ENCODE assay signal across 8 cellular contexts in the genomic region with DNA sequence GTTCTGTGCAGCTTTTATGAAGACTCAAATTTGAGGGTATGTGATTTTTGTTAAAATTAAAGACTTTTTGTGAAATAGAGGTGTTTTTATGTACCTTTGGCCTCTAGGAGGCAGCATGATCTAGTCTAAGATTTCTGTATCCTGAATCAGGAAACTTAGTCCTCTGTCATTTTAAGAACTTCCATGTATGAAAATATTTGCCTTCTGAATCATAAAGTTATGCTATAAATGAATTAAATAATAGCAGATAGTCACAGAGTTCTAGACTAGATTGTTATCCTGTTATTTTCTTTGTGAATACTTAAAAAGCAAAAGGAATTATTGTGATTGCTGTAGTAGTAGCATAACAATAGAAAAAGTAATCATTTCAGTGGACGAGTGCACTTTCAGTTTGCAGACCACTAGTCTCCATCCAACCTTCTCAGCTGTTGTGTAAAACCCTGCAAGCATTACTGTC. TPM values are rescaled to one million over a fixed set of nuclear protein-coding genes. Genes with fewer than 3 reads are reported as not detected.
DNase-seq lines count a peak whose midpoint lies in the region; ATAC-seq and TF ChIP-seq lines count a peak whose summit lies in the region.

No MANE protein-coding gene starts in this region.

- no peaks in the 10 kb centered on the region for H3K9me3 ChIP-seq in IMR-90 (ENCODE audit: control insufficient read depth, insufficient read depth, low read length)
- H3K9me3 ChIP-seq in upper lobe of right lung = no peaks in the 10 kb centered on the region

- CTCF ChIA-PET in IMR-90 (lab: Yijun Ruan, JAX) = interaction anchor here (1.1 to 3.3 kb wide), 7 partner anchors 13 to 216 kb away, joined by 3 to 14 read pairs (median 3); no protein-coding TSS in a partner anchor

- peaks cover 4% of the 10 kb centered on the region; the same call in 1 of the 2 replicates for H3K4me1 ChIP-seq in IMR-90 (ENCODE audit: control insufficient read depth, insufficient read depth, low read length)
- peaks cover 31% of the 10 kb centered on the region for H3K4me1 ChIP-seq in upper lobe of right lung

- H4K5ac ChIP-seq in IMR-90 (ENCODE audit: low read depth, low read length) = no peak overlapping the region

- H3K4me2 ChIP-seq in IMR-90 (ENCODE audit: low read depth, low read length) = peak overlapping the region; percentile 100

- H2BK5ac ChIP-seq in IMR-90 (ENCODE audit: low read depth, low read length, poor library complexity, severe bottlenecking) = peak overlapping the region; percentile 50

- H4K20me1 ChIP-seq in IMR-90 (ENCODE audit: insufficient read depth, low read length) = no peaks in the 10 kb centered on the region

- POLR2A ChIA-PET in IMR-90 (lab: Charles Lee; ENCODE audit: unreplicated experiment) = no interaction called here

- H2AK5ac ChIP-seq in IMR-90 (ENCODE audit: low read depth, low read length) = no peak overlapping the region

- H3K27ac Mint-ChIP-seq in natural killer cell = no peak overlapping the region
- H3K27ac Mint-ChIP-seq in natural killer cell treated with Interleukin-12 subunit alpha and Interleukin-12 subunit beta and Interleukin-15 and Interleukin-18, amount 100 ng/mL, for 72 hours = no peak overlapping the region

- no peak overlapping the region for H3K23ac ChIP-seq in IMR-90 (ENCODE audit: low read depth, low read length)

- no peak overlapping the region for H3K4ac ChIP-seq in IMR-90 (ENCODE audit: low read depth, low read length)

- no peak overlapping the region for H3K18ac ChIP-seq in IMR-90 (ENCODE audit: low read depth, low read length)

- no peaks in the 10 kb centered on the region for H3K9me1 ChIP-seq in IMR-90 (ENCODE audit: insufficient read depth, low read length)

- H3K4me3 Mint-ChIP-seq in natural killer cell = peak overlapping the region; percentile 17
- no peak overlapping the region for H3K4me3 Mint-ChIP-seq in natural killer cell treated with Interleukin-12 subunit alpha and Interleukin-12 subunit beta and Interleukin-15 and Interleukin-18, amount 100 ng/mL, for 72 hours

- H3K4me1 Mint-ChIP-seq in natural killer cell = no peaks in the 10 kb centered on the region
- H3K4me1 Mint-ChIP-seq in natural killer cell treated with Interleukin-12 subunit alpha and Interleukin-12 subunit beta and Interleukin-15 and Interleukin-18, amount 100 ng/mL, for 72 hours (ENCODE audit: low read depth in 2 of 2) = no peaks in the 10 kb centered on the region

- H3K27ac ChIP-seq in IMR-90 (ENCODE audit: insufficient read depth, low read length) (no peak overlapping the region), upper lobe of right lung (peak overlapping the region; percentile 59)

- H2AFZ ChIP-seq in IMR-90 (replicated peaks; ENCODE audit: low read length, poor library complexity) = no peak overlapping the region

- DNase-seq in natural killer cell = no peak
- no peak for DNase-seq in natural killer cell treated with Interleukin-12 subunit alpha and Interleukin-12 subunit beta and Interleukin-15 and Interleukin-18, amount 100 ng/mL, for 72 hours (ENCODE audit: low spot score)
- DNase-seq in IMR-90 = peak; percentile 82
- DNase-seq in OCI-M1 (lab: John Stamatoyannopoulos, UW) = peak; percentile 81
- peak; percentile 75 for DNase-seq in dedifferentiated amniotic fluid mesenchymal stem cell (ENCODE audit: extremely low spot score)
- peak; percentile 87 to 91 for DNase-seq in lung microvascular endothelial cell (ENCODE audit: low read depth in 2 of 2)
- DNase-seq in upper lobe of right lung = no peak
- no peak for DNase-seq in HK-2 (ENCODE audit: unreplicated experiment)

- ATAC-seq in natural killer cell (peak in 2 of 3 donors; percentile 49 to 53), IMR-90 (ENCODE audit: low read depth) (peak; percentile 83), upper lobe of right lung (peak; percentile 77)
- no peak for ATAC-seq in natural killer cell treated with Interleukin-12 subunit alpha and Interleukin-12 subunit beta and Interleukin-15 and Interleukin-18, amount 100 ng/mL, for 72 hours

- in situ Hi-C loops in IMR-90 (cut with MboI; ENCODE audit: low sequenced_read_pairs) = loop anchor here (5.0 to 25.0 kb wide), 2 partner anchors 202 to 1557 kb away; partner anchors contain the start of gene ALG10

- H2BK120ac ChIP-seq in IMR-90 (ENCODE audit: low read depth, low read length) = no peak overlapping the region

- no peak overlapping the region for H4K91ac ChIP-seq in IMR-90 (ENCODE audit: insufficient read depth, low read depth, low read length)

- intact Hi-C loops in natural killer cell (cut with micrococcal nuclease) (loop anchor here (1.0 to 10.0 kb wide), 4 partner anchors 59 to 1567 kb away; partner anchors contain the start of genes ALG10 and YARS2), IMR-90 (cut with micrococcal nuclease) (loop anchor here (1.0 to 10.0 kb wide), 7 partner anchors 79 to 1567 kb away; partner anchors contain the start of genes ALG10 and ETFBKMT), upper lobe of right lung (cut with DNase I) (no loop called here)

- BruUV-seq in IMR-90 (replicated peaks; lab: Mats Ljungman, UMichigan) = no TSS peak

- H3K9me3 Mint-ChIP-seq in natural killer cell = no peaks in the 10 kb centered on the region
- no peaks in the 10 kb centered on the region for H3K9me3 Mint-ChIP-seq in natural killer cell treated with Interleukin-12 subunit alpha and Interleukin-12 subunit beta and Interleukin-15 and Interleukin-18, amount 100 ng/mL, for 72 hours

- no peaks in the 10 kb centered on the region for H3K79me1 ChIP-seq in IMR-90 (ENCODE audit: low read depth in 1 of 2, low read length in 2 of 2)

- no peak overlapping the region for H2BK20ac ChIP-seq in IMR-90 (ENCODE audit: low read depth, low read length)

- H2BK15ac ChIP-seq in IMR-90 (ENCODE audit: low read depth, low read length) = no peak overlapping the region; the same call in 2 of the 3 replicates

- no peak overlapping the region for H3K14ac ChIP-seq in IMR-90 (replicated peaks; ENCODE audit: low read depth, low read length)

- WGBS in IMR-90 (ENCODE audit: extremely low coverage in 2 of 2, insufficient read length in 1 of 2), 2 experiments = no CpG with 5 or more reads among the region's 1 CpG

- no peaks in the 10 kb centered on the region for H3K27me3 ChIP-seq in IMR-90 (ENCODE audit: control insufficient read depth, insufficient read depth, low read length)
- H3K27me3 ChIP-seq in upper lobe of right lung = no peaks in the 10 kb centered on the region

- H4K8ac ChIP-seq in IMR-90 (ENCODE audit: low read depth in 2 of 2, low read length in 2 of 2) = 0 out of 4 replicates have a peak overlapping the region, but pooled peaks of 1 of the 2 experiments have one; percentile 8

- TF ChIP-seq CTCF in natural killer cell (IDR thresholded peaks at IDR 0.05) (peak; percentile 71), IMR-90 (conservative IDR thresholded peaks at IDR 0.05; ENCODE audit: low read depth, low read length) (peak; percentile 75), upper lobe of right lung (IDR thresholded peaks at IDR 0.05) (peak; percentile 70)

- dilution Hi-C loops in IMR-90 (cut with HindIII; ENCODE audit: low sequenced_read_pairs, unreplicated experiment) = no loop called here

- H2AK9ac ChIP-seq in IMR-90 (replicated peaks; ENCODE audit: low read depth, low read length, poor library complexity) = no peak overlapping the region

- H3K9ac ChIP-seq in IMR-90 (ENCODE audit: low read depth, low read length) = peak overlapping the region; percentile 6; the same call in 1 of the 2 replicates

- H3K36me3 Mint-ChIP-seq in natural killer cell = no peaks in the 10 kb centered on the region
- H3K36me3 Mint-ChIP-seq in natural killer cell treated with Interleukin-12 subunit alpha and Interleukin-12 subunit beta and Interleukin-15 and Interleukin-18, amount 100 ng/mL, for 72 hours = no peaks in the 10 kb centered on the region

- peaks cover 0 to 3% of the 10 kb centered on the region in 2 donors for H3K27me3 Mint-ChIP-seq in natural killer cell (ENCODE audit: low read depth in 2 of 2)
- H3K27me3 Mint-ChIP-seq in natural killer cell treated with Interleukin-12 subunit alpha and Interleukin-12 subunit beta and Interleukin-15 and Interleukin-18, amount 100 ng/mL, for 72 hours = no peaks in the 10 kb centered on the region

- H3K4me3 ChIP-seq in IMR-90 (ENCODE audit: insufficient read depth, low read depth, low read length) (peak overlapping the region; percentile 46; the same call in 1 of the 2 replicates), upper lobe of right lung (peak overlapping the region; percentile 39)

- TF ChIP-seq POLR2A in IMR-90 (IDR thresholded peaks at IDR 0.05; ENCODE audit: low read depth, low read length) = no peak

- no peaks in the 10 kb centered on the region for H3K36me3 ChIP-seq in IMR-90 (ENCODE audit: control insufficient read depth, insufficient read depth, low read length)
- H3K36me3 ChIP-seq in upper lobe of right lung = no peaks in the 10 kb centered on the region

- peak; percentile 81 for TF ChIP-seq RAD21 in IMR-90 (IDR thresholded peaks at IDR 0.05; ENCODE audit: low read length)

- H3K56ac ChIP-seq in IMR-90 (ENCODE audit: extremely low read depth, insufficient read depth, low read length) = no peak overlapping the region

TF ChIP-seq in IMR-90, 13 proteins besides CTCF, POLR2A, EP300 and RAD21:
- TF ChIP-seq CEBPB (IDR thresholded peaks at IDR 0.05; ENCODE audit: low read depth, low read length) (no peak), SMC3 (IDR thresholded peaks at IDR 0.05; ENCODE audit: low read depth, low read length) (peak; percentile 80)

RNA-seq across cellular contexts. Expression of gene FGD4, which starts 56.3 kb away (rescaled TPM):
- total RNA-seq in natural killer cell = 1 to 10 TPM in 2 of 3 donors, under 1 TPM in 1; 0.68 to 3.5 (median 2.1) TPM
- total RNA-seq in natural killer cell treated with Interleukin-12 subunit alpha and Interleukin-12 subunit beta and Interleukin-15 and Interleukin-18, amount 100 ng/mL, for 72 hours = under 1 TPM; 0.22 to 0.31 TPM
- 8.8 and 10.3 TPM in 2 replicates for total RNA-seq in IMR-90 (2012; rRNA removed)
- 2.1 TPM in 2 replicates for polyA plus RNA-seq in IMR-90 (2012; rRNA removed)
- polyA plus RNA-seq in IMR-90 (2012; cell fraction: cytosol; rRNA removed) = 0.42 and 0.75 TPM in 2 replicates
- 0.78 and 4.6 TPM in 2 replicates for polyA plus RNA-seq in IMR-90 (2012; cell fraction: nucleus; rRNA removed; ENCODE audit: low replicate concordance)
- 9.2 and 9.9 TPM in 2 replicates for total RNA-seq in lung microvascular endothelial cell
- total RNA-seq in upper lobe of right lung = 65.5 TPM

Comparison
In these comparisons a context has a peak if more than half of its experiments do, and no peak if none do; other contexts are left out.
1. ATAC-seq: peak in natural killer cell (2 of 3), IMR-90 (single experiment) and upper lobe of right lung (single experiment); none in natural killer cell treated with Interleukin-12 subunit alpha and Interleukin-12 subunit beta and Interleukin-15 and Interleukin-18, amount 100 ng/mL, for 72 hours (0 of 2).
2. DNase-seq: peak in IMR-90 (single experiment), OCI-M1 (single experiment), dedifferentiated amniotic fluid mesenchymal stem cell (single experiment) and lung microvascular endothelial cell (2 of 2); none in natural killer cell (single experiment), natural killer cell treated with Interleukin-12 subunit alpha and Interleukin-12 subunit beta and Interleukin-15 and Interleukin-18, amount 100 ng/mL, for 72 hours (single experiment), upper lobe of right lung (single experiment) and HK-2 (single experiment).
3. Peak in every context shown above with its lines, with median percentiles within 50 percentile points of each other: CTCF ChIP-seq.